In genomic region chr18:34760444-34760843, GRCh38 we compare ENCODE assay signal across 15 cellular contexts. TPM values are rescaled to one million over a fixed set of nuclear protein-coding genes. Genes with fewer than 3 reads are reported as not detected.
DNase-seq lines count a peak whose midpoint lies in the region; ATAC-seq, FAIRE-seq and TF ChIP-seq lines count a peak whose summit lies in the region.
"Had no signal": no experiment of that assay in that cellular context is flagged by ENCODE, and none has a peak within 500 bp of the region (broad histone marks: within the 10 kb centered on the region; RNA-seq: fewer than 3 reads in every experiment).

No MANE protein-coding gene starts in this region.

- H3K79me2 ChIP-seq in HepG2 (ENCODE audit: insufficient read depth, low read length) = no peaks in the 10 kb centered on the region

- WGBS in HepG2 (ENCODE audit: low lambda C conversion rate) = 78% methylated on average over 4 of the region's 4 CpGs

- no peak for TF ChIP-seq RAD21 in HepG2 (CRISPR knock-in tag; IDR thresholded peaks at IDR 0.05)

- no TSS peak for BruUV-seq in HepG2 (replicated peaks; lab: Mats Ljungman, UMichigan)

- H3K27ac ChIP-seq in skeletal muscle tissue (ENCODE audit: low read depth, low read length) (peak overlapping the region; percentile 18), HepG2 (ENCODE audit: extremely low read length, insufficient read depth, low read length) (no peak overlapping the region)
- H3K27ac ChIP-seq: BLaER1 treated with 17β-estradiol and CSF1 and Interleukin-3, amounts not matched to agents 10 nM and 100 nM; HL-60; RWPE1 had no signal

- in situ Hi-C loops in HepG2 (cut with HindIII; ENCODE audit: extremely low pct_ligation_motif_present, low pct_unique_long_range_greater_than_20kb) = no loop called here

- no peak for FAIRE-seq in HepG2 (lab: Jason Lieb, UNC)
- FAIRE-seq: H1 had no signal

- POLR2A ChIA-PET in HepG2 (lab: Yijun Ruan, JAX) = no interaction called here

- H3K4me1 ChIP-seq in skeletal muscle tissue (ENCODE audit: control insufficient read depth in 3 of 3, insufficient read depth in 3 of 3, low read length in 3 of 3) (peaks cover 5 to 17% (median 7%) of the 10 kb centered on the region in 3 donors), HepG2 (ENCODE audit: insufficient read depth, low read length) (no peaks in the 10 kb centered on the region)
- H3K4me1 ChIP-seq: BLaER1 treated with 17β-estradiol and CSF1 and Interleukin-3, amounts not matched to agents 10 nM and 100 nM had no signal

- DNase-seq in NCI-H1105 (lab: John Stamatoyannopoulos, UW) (peak; percentile 86), astrocyte of the hippocampus (ENCODE audit: low read depth, low spot score) (peak; percentile 46), medulla oblongata (ENCODE audit: extremely low spot score) (peak; percentile 60), HepG2 (ENCODE audit: low spot score) (no peak), SW480 (ENCODE audit: low spot score) (no peak)
- DNase-seq in activated naive CD4-positive, alpha-beta T cell treated with Interleukin-2 at 50 U/mL for 16 hours = no peak
- DNase-seq: KBM-7, NCI-H2081, NCI-H226, NCI-H526 treated with DMSO at 0.1 percent for 48 hours had no signal

- ATAC-seq in HepG2 = no peak

- TF ChIP-seq CTCF in HepG2 (CRISPR knock-in tag; IDR thresholded peaks at IDR 0.05) = no peak

- H3K27me3 ChIP-seq in skeletal muscle tissue (ENCODE audit: control insufficient read depth in 3 of 3, insufficient read depth in 3 of 3, low read length in 3 of 3) (no peaks in the 10 kb centered on the region), HepG2 (ENCODE audit: control insufficient read depth in 1 of 2, insufficient read depth in 2 of 2, low read length in 2 of 2) (no peaks in the 10 kb centered on the region)
- H3K27me3 ChIP-seq: BLaER1 treated with 17β-estradiol and CSF1 and Interleukin-3, amounts not matched to agents 10 nM and 100 nM had no signal

- TF ChIP-seq EP300 in HepG2 (IDR thresholded peaks at IDR 0.05; ENCODE audit: low read depth in 2 of 2, low read length in 2 of 2) = no peak
- TF ChIP-seq EP300 in HepG2 (CRISPR knock-in tag; IDR thresholded peaks at IDR 0.05; ENCODE audit: borderline replicate concordance) = no peak

- TF ChIP-seq POLR2A in HepG2 (IDR thresholded peaks at IDR 0.05; ENCODE audit: insufficient read depth in 1 of 2, low read depth in 2 of 2, low read length in 2 of 2) = no peak

- H3K36me3 ChIP-seq in skeletal muscle tissue (ENCODE audit: control insufficient read depth in 3 of 3, insufficient read depth in 3 of 3, low read length in 3 of 3) (peaks cover 0 to 9% (median 2%) of the 10 kb centered on the region in 3 donors), HepG2 (replicated peaks in 1 of 2; ENCODE audit: control insufficient read depth in 1 of 2, insufficient read depth in 2 of 2, low read length in 2 of 2) (no peaks in the 10 kb centered on the region)

- H3K4me3 ChIP-seq in skeletal muscle tissue (ENCODE audit: low read length in 3 of 3) (no peak overlapping the region), HepG2 (replicated peaks in 1 of 3; ENCODE audit: insufficient read depth in 1 of 3, low read depth in 2 of 3, low read length in 3 of 3) (no peak overlapping the region)
- H3K4me3 ChIP-seq: BLaER1 treated with 17β-estradiol and CSF1 and Interleukin-3, amounts not matched to agents 10 nM and 100 nM had no signal

- intact Hi-C loops in HepG2 (cut with micrococcal nuclease; ENCODE audit: unreplicated experiment) = no loop called here

- no peak overlapping the region for H3K9ac ChIP-seq in skeletal muscle tissue (ENCODE audit: low read depth in 1 of 3, low read length in 3 of 3)
- H3K9ac ChIP-seq in HepG2 (ENCODE audit: insufficient read depth, low read depth, low read length) = no peak overlapping the region
- H3K9ac ChIP-seq: BLaER1 treated with 17β-estradiol and CSF1 and Interleukin-3, amounts not matched to agents 10 nM and 100 nM had no signal

- no peak overlapping the region for H2AFZ ChIP-seq in HepG2 (ENCODE audit: low read length)

- no peak overlapping the region for H3K4me2 ChIP-seq in HepG2 (ENCODE audit: low read depth, low read length)
- H3K4me2 ChIP-seq: BLaER1 treated with 17β-estradiol and CSF1 and Interleukin-3, amounts not matched to agents 10 nM and 100 nM had no signal

- no peaks in the 10 kb centered on the region for H3K9me3 ChIP-seq in skeletal muscle tissue (ENCODE audit: control insufficient read depth in 3 of 3, low read length in 3 of 3)
- no peaks in the 10 kb centered on the region for H3K9me3 ChIP-seq in HepG2 (ENCODE audit: low read length)
- H3K9me3 ChIP-seq: BLaER1 treated with 17β-estradiol and CSF1 and Interleukin-3, amounts not matched to agents 10 nM and 100 nM had no signal

- H4K20me1 ChIP-seq in HepG2 (ENCODE audit: insufficient read depth, low read length) = no peaks in the 10 kb centered on the region

- CTCF ChIA-PET in HepG2 (lab: Yijun Ruan, JAX; ENCODE audit: low intra/inter-chr PET ratio, low total read pairs) = no interaction called here

TF ChIP-seq in HepG2, 621 proteins besides CTCF, POLR2A, EP300 and RAD21 (continues in another document):
- TF ChIP-seq ZBTB8A (CRISPR knock-in tag; IDR thresholded peaks at IDR 0.05; ENCODE audit: borderline replicate concordance, low read depth) (no peak), SETDB1 (CRISPR knock-in tag; IDR thresholded peaks at IDR 0.05; ENCODE audit: borderline replicate concordance) (no peak)

RNA-seq across cellular contexts. Expression of gene DTNA, which starts 50.3 kb away (rescaled TPM):
- total RNA-seq in skeletal muscle tissue (94.5 TPM), HepG2 (2016; rRNA removed; fragmentation: Illumina TruSeq; extraction: Trizol) (8.5 and 12.1 TPM in 2 replicates)
- 5.6 and 5.9 TPM in 2 replicates for total RNA-seq in HepG2 (2016; cell fraction: cytosol; rRNA removed; fragmentation: Illumina TruSeq; extraction: Trizol; ENCODE audit: low read depth)
- total RNA-seq in HepG2 (2016; cell fraction: insoluble cytoplasmic fraction; rRNA removed; fragmentation: Illumina TruSeq; extraction: Trizol) = 7.7 and 11.2 TPM in 2 replicates
- 6.9 TPM in 2 replicates for total RNA-seq in HepG2 (2016; cell fraction: membrane; rRNA removed; fragmentation: Illumina TruSeq; extraction: Trizol)
- total RNA-seq in HepG2 (2016; cell fraction: nucleus; rRNA removed; fragmentation: Illumina TruSeq; extraction: Trizol) = 16.8 and 19.4 TPM in 2 replicates
- 29.0 and 32.7 TPM in 2 replicates for polyA plus RNA-seq in HepG2 (2011; rRNA removed)
- polyA plus RNA-seq in HepG2 (2011; cell fraction: cytosol; rRNA removed) = 12.9 and 18.6 TPM in 2 replicates
- 57.8 and 94.9 TPM in 2 replicates for polyA plus RNA-seq in HepG2 (2011; cell fraction: nucleus; rRNA removed)
- 8.6 and 15.0 TPM in 2 replicates for polyA plus RNA-seq in HepG2 (2012)
- polyA plus RNA-seq in HepG2 (2016; cell fraction: cytosol; fragmentation: Illumina TruSeq; extraction: Trizol; ENCODE audit: low read depth) = 2.9 and 4.0 TPM in 2 replicates
- polyA plus RNA-seq in HepG2 (2016; cell fraction: insoluble cytoplasmic fraction; fragmentation: Illumina TruSeq; extraction: Trizol; ENCODE audit: low read depth) = 10.4 and 11.2 TPM in 2 replicates
- polyA plus RNA-seq in HepG2 (2016; cell fraction: membrane; fragmentation: Illumina TruSeq; extraction: Trizol; ENCODE audit: low read depth) = 5.0 and 5.4 TPM in 2 replicates
- 9.2 and 13.2 TPM in 2 replicates for polyA plus RNA-seq in HepG2 (2016; cell fraction: nucleus; fragmentation: Illumina TruSeq; extraction: Trizol; ENCODE audit: insufficient read depth, low read depth)
- 11.9 and 58.5 TPM in 2 replicates for polyA minus RNA-seq in HepG2 (2011; rRNA and poly(A)+ RNA removed; ENCODE audit: low replicate concordance)
- polyA minus RNA-seq in HepG2 (2011; cell fraction: cytosol; rRNA and poly(A)+ RNA removed) = 9.8 and 12.7 TPM in 2 replicates
- 102 and 146 TPM in 2 replicates for polyA minus RNA-seq in HepG2 (2011; cell fraction: nucleus; rRNA and poly(A)+ RNA removed)

Comparison
In these comparisons a context has a peak if more than half of its experiments do, and no peak if none do; other contexts are left out.
1. DNase-seq: peak in NCI-H1105 (single experiment), astrocyte of the hippocampus (single experiment) and medulla oblongata (single experiment); none in HepG2 (single experiment), SW480 (single experiment) and activated naive CD4-positive, alpha-beta T cell treated with Interleukin-2 at 50 U/mL for 16 hours (single experiment).